18 cellular contexts compared by ENCODE assay signal in the genomic region with DNA sequence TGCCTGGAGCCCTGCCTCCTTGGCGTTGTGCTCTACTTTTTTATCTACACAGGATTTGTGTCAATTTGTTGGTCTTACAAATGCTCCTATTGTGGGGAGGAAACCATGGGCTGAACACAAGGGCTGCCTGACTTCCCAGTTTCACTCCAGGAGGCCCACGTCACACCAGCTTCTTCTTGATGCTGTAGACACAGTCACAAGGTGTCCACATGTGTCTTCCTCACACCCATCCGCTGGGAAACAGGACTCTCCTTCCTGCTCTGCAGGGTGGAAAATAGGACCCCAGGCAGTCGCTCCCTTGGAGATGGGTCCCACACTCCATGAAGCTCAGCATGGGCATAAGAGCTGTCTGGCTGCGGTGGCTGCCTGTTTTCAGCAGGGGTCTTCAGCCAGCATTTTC.
A peak's percentile ranks its signal among the peaks of the same experiment; 100 is the strongest.
DNase-seq lines count a peak whose midpoint lies in the region; FAIRE-seq and TF ChIP-seq lines count a peak whose summit lies in the region.
"Had no signal": no experiment of that assay in that cellular context is flagged by ENCODE, and none has a peak within 500 bp of the region (broad histone marks: within the 10 kb centered on the region; RNA-seq: fewer than 3 reads in every experiment).

No MANE protein-coding gene starts in this region.

- H3K4me2 ChIP-seq in keratinocyte (ENCODE audit: control insufficient read depth, extremely low read depth, insufficient read depth, low read depth, low read length) = peak overlapping the region; percentile 61

- H3K4me3 ChIP-seq in HEK293 (ENCODE audit: low read depth, low read length) (no peak overlapping the region), keratinocyte (ENCODE audit: control insufficient read depth in 2 of 3, extremely low read depth in 1 of 3, insufficient read depth in 2 of 3, low read depth in 1 of 3, low read length in 3 of 3) (no peak overlapping the region), skin epidermis (no peak overlapping the region), Caco-2 (ENCODE audit: low read depth, low read length) (no peak overlapping the region)
- H3K4me3 ChIP-seq: body of pancreas, K562 had no signal

- H3K27ac ChIP-seq in HEK293 (ENCODE audit: extremely low read depth, low read depth, low read length) (no peak overlapping the region), cingulate gyrus (ENCODE audit: low read depth, low read length) (peak overlapping the region; percentile 52), keratinocyte (ENCODE audit: control insufficient read depth, insufficient read depth, low read length) (peak overlapping the region; percentile 51), skin epidermis (peak overlapping the region in 14 of 21 experiments; percentile 16 to 74 (median 34))
- H3K27ac ChIP-seq: body of pancreas had no signal

- no peaks in the 10 kb centered on the region for H3K36me3 Mint-ChIP-seq in Caco-2 (ENCODE audit: insufficient read depth, unreplicated experiment)

- no peak overlapping the region for H3K27ac Mint-ChIP-seq in Caco-2 (ENCODE audit: unreplicated experiment)
- H3K27ac Mint-ChIP-seq: activated CD8-positive, alpha-beta T cell treated with anti-CD3 and anti-CD28 coated beads, Interleukin-2, amount 10 ng/mL, durations not matched to agents 7 days and 5 days; endodermal cell had no signal

- CTCF ChIA-PET in HEK293 (lab: Yijun Ruan, JAX) = interaction anchor here (0.7 kb wide), 1 partner anchor 295 kb away, joined by 4 read pairs; no protein-coding TSS in a partner anchor
- CTCF ChIA-PET in Caco-2 (lab: Charles Lee) = no interaction called here

- intact Hi-C loops in Caco-2 (cut with micrococcal nuclease; ENCODE audit: unreplicated experiment) = loop anchor here (10.0 kb wide), 1 partner anchor 419 kb away; no protein-coding TSS in a partner anchor

- H3K9me1 ChIP-seq in keratinocyte (ENCODE audit: control insufficient read depth, extremely low read depth, insufficient read depth, low read length) = no peaks in the 10 kb centered on the region

- no peak for DNase-seq in keratinocyte (ENCODE audit: low read depth, low spot score)
- no peak for DNase-seq in Caco-2
- DNase-seq in HPDE6-E6E7 (ENCODE audit: extremely low spot score) = no peak
- no peak for DNase-seq in NCI-H128 (lab: John Stamatoyannopoulos, UW; ENCODE audit: unreplicated experiment)
- DNase-seq in amniotic stem cell (lab: John Stamatoyannopoulos, UW) = no peak
- DNase-seq: activated CD8-positive, alpha-beta T cell treated with anti-CD3 and anti-CD28 coated beads, Interleukin-2, amount 10 ng/mL, durations not matched to agents 7 days and 5 days; activated effector memory CD4-positive, alpha-beta T cell treated with Interleukin-2 at 50 U/mL for 16 hours; NCI-H1436 treated with DMSO at 0.1 percent for 48 hours; NCI-H526; stimulated activated CD4-positive, alpha-beta T cell treated with anti-CD3 and anti-CD28 coated beads, Interleukin-15, amount 100 ng/mL, for 24 hours; T1000 had no signal

- no peak overlapping the region for H3K4me3 Mint-ChIP-seq in Caco-2 (ENCODE audit: unreplicated experiment)
- H3K4me3 Mint-ChIP-seq: activated CD8-positive, alpha-beta T cell treated with anti-CD3 and anti-CD28 coated beads, Interleukin-2, amount 10 ng/mL, durations not matched to agents 7 days and 5 days; endodermal cell had no signal

- BruUV-seq in Caco-2 (replicated peaks; lab: Mats Ljungman, UMichigan) = no TSS peak

- POLR2A ChIA-PET in HEK293 (lab: Yijun Ruan, JAX) (no interaction called here), Caco-2 (lab: Charles Lee) (no interaction called here)

- H3K36me3 ChIP-seq in HEK293 (ENCODE audit: control insufficient read depth in 2 of 2, insufficient read depth in 1 of 2, low read length in 2 of 2) (no peaks in the 10 kb centered on the region), keratinocyte (ENCODE audit: control insufficient read depth in 2 of 2, extremely low read depth in 1 of 2, insufficient read depth in 2 of 2, low read length in 2 of 2) (no peaks in the 10 kb centered on the region), Caco-2 (ENCODE audit: control insufficient read depth, insufficient read depth, low read length) (no peaks in the 10 kb centered on the region)

- H3K27me3 ChIP-seq in keratinocyte (ENCODE audit: control insufficient read depth, extremely low read depth, insufficient read depth, low read length) (no peaks in the 10 kb centered on the region), Caco-2 (replicated peaks; ENCODE audit: control insufficient read depth, insufficient read depth, low read length) (no peaks in the 10 kb centered on the region)
- H3K27me3 ChIP-seq: body of pancreas had no signal

- peak overlapping the region; percentile 51 for H3K9ac ChIP-seq in keratinocyte (ENCODE audit: control insufficient read depth, extremely low read depth, insufficient read depth, low read length)

- no peaks in the 10 kb centered on the region for H3K79me2 ChIP-seq in keratinocyte (ENCODE audit: control insufficient read depth, insufficient read depth, low read length)

- H2AFZ ChIP-seq in keratinocyte (ENCODE audit: control insufficient read depth, low read length) = peak overlapping the region; percentile 91

- H3K4me1 Mint-ChIP-seq in Caco-2 (ENCODE audit: low read depth, unreplicated experiment) = no peaks in the 10 kb centered on the region

- H3K27me3 Mint-ChIP-seq in Caco-2 (ENCODE audit: insufficient read depth, unreplicated experiment) = peaks cover 2% of the 10 kb centered on the region

- dilution Hi-C loops in keratinocyte (cut with MboI; ENCODE audit: extremely low pct_ligation_motif_present, low sequenced_read_pairs) = no loop called here

- FAIRE-seq in keratinocyte (lab: Jason Lieb, UNC) = no peak
- FAIRE-seq: K562 had no signal

- no peaks in the 10 kb centered on the region for H3K9me3 Mint-ChIP-seq in Caco-2 (ENCODE audit: unreplicated experiment)
- H3K9me3 Mint-ChIP-seq: endodermal cell, nephron progenitor cell had no signal

- no peaks in the 10 kb centered on the region for H3K9me3 ChIP-seq in HEK293 (ENCODE audit: control insufficient read depth, insufficient read depth, low read depth, low read length)
- no peaks in the 10 kb centered on the region for H3K9me3 ChIP-seq in keratinocyte (ENCODE audit: control insufficient read depth, low read depth, low read length)
- H3K9me3 ChIP-seq in Caco-2 = no peaks in the 10 kb centered on the region
- H3K9me3 ChIP-seq: body of pancreas had no signal

- TF ChIP-seq CTCF in HEK293 (tag by site-specific recombination; IDR thresholded peaks at IDR 0.05) = no peak
- no peak for TF ChIP-seq CTCF in keratinocyte (optimal IDR thresholded peaks at IDR 0.05 in 1 of 3, IDR thresholded peaks at IDR 0.05 in 1 of 3, conservative IDR thresholded peaks at IDR 0.05 in 1 of 3; ENCODE audit: extremely low read depth in 1 of 3, insufficient read depth in 2 of 3, low read length in 3 of 3)
- TF ChIP-seq CTCF in Caco-2 (IDR thresholded peaks at IDR 0.05; ENCODE audit: insufficient read depth in 1 of 2, low read depth in 1 of 2, low read length in 1 of 2, severe bottlenecking in 1 of 2, unreplicated experiment in 1 of 2) = no peak

- no peaks in the 10 kb centered on the region for H4K20me1 ChIP-seq in keratinocyte (ENCODE audit: control insufficient read depth, extremely low read depth, insufficient read depth, low read length)

- H3K4me1 ChIP-seq in HEK293 (ENCODE audit: control insufficient read depth, insufficient read depth, low read length) (no peaks in the 10 kb centered on the region), keratinocyte (ENCODE audit: control insufficient read depth, extremely low read depth, insufficient read depth, low read length) (peaks cover 29% of the 10 kb centered on the region), Caco-2 (no peaks in the 10 kb centered on the region)

TF ChIP-seq in HEK293, 187 proteins besides CTCF, POLR2A, EP300 and RAD21:
- TF ChIP-seq ZNF311 (tag by site-specific recombination; IDR thresholded peaks at IDR 0.05; ENCODE audit: borderline replicate concordance) = no peak
- TF ChIP-seq ZIC2 (tag by site-specific recombination; IDR thresholded peaks at IDR 0.05) = peak; percentile 46
